Comparison of ENCODE assay signal across 30 cellular contexts in genomic region chr14:21995332-21995731, GRCh38.
"Had no signal": no experiment of that assay in that cellular context is flagged by ENCODE, and none has a peak within 500 bp of the region (broad histone marks: within the 10 kb centered on the region; RNA-seq: fewer than 3 reads in every experiment).

No MANE protein-coding gene starts in this region.

- H3K36me3 Mint-ChIP-seq: natural killer cell treated with Interleukin-12 subunit alpha and Interleukin-12 subunit beta and Interleukin-15 and Interleukin-18, amount 100 ng/mL, for 72 hours had no signal

- H3K27ac ChIP-seq: adrenal gland, body of pancreas, colonic mucosa, gastrocnemius medialis, left lung, lower lobe of right lung, right atrium auricular region, suprapubic skin, tibial artery, upper lobe of right lung, VCaP had no signal

- H3K4me3 Mint-ChIP-seq: natural killer cell treated with Interleukin-12 subunit alpha and Interleukin-12 subunit beta and Interleukin-15 and Interleukin-18, amount 100 ng/mL, for 72 hours had no signal

- H3K4me1 ChIP-seq: adrenal gland, body of pancreas, colonic mucosa, gastrocnemius medialis, left lung, lower lobe of right lung, right atrium auricular region, suprapubic skin, tibial artery, upper lobe of right lung had no signal

- H3K27me3 ChIP-seq: adrenal gland, body of pancreas, colonic mucosa, gastrocnemius medialis, left lung, right atrium auricular region, suprapubic skin, tibial artery had no signal

- H3K27ac Mint-ChIP-seq: natural killer cell treated with Interleukin-12 subunit alpha and Interleukin-12 subunit beta and Interleukin-15 and Interleukin-18, amount 100 ng/mL, for 72 hours had no signal

- DNase-seq: activated CD8-positive, alpha-beta memory T cell treated with anti-CD3 and anti-CD28 coated beads for 24 hours; activated CD8-positive, alpha-beta memory T cell treated with anti-CD3 and anti-CD28 coated beads, Interleukin-2, amount 50 U/mL, for 48 hours; activated effector memory CD4-positive, alpha-beta T cell treated with anti-CD3 and anti-CD28 coated beads, Interleukin-2, amount 50 U/mL, for 16 hours; adrenal gland; aorta; body of pancreas; cerebellar nuclear complex; colonic mucosa; effector CD8-positive, alpha-beta T cell; erythroblast; gastrocnemius medialis; glutamatergic neuron; left lung; lower lobe of right lung; mesenchymal stem cell; stimulated activated CD4-positive, alpha-beta T cell treated with anti-CD3 and anti-CD28 coated beads, Interleukin-15, amount 100 ng/mL, for 24 hours; stimulated activated CD4-positive, alpha-beta T cell treated with anti-CD3 and anti-CD28 coated beads, Interleukin-2, amount 100 ng/mL, for 24 hours; stimulated activated naive CD4-positive, alpha-beta T cell; T-helper 1 cell; T-helper 9 cell; tibial artery; upper lobe of right lung had no signal

- H3K9me3 Mint-ChIP-seq: activated naive CD4-positive, alpha-beta T cell treated with anti-CD3 and anti-CD28 coated beads, Interleukin-2, amount 50 U/mL, for 72 hours; natural killer cell treated with Interleukin-12 subunit alpha and Interleukin-12 subunit beta and Interleukin-15 and Interleukin-18, amount 100 ng/mL, for 72 hours had no signal

- H3K9me3 ChIP-seq: adrenal gland, body of pancreas, colonic mucosa, gastrocnemius medialis, left lung, lower lobe of right lung, right atrium auricular region, suprapubic skin, tibial artery, upper lobe of right lung had no signal

- H3K36me3 ChIP-seq: adrenal gland, colonic mucosa, gastrocnemius medialis, left lung, lower lobe of right lung, right atrium auricular region, suprapubic skin, tibial artery, upper lobe of right lung had no signal

- ATAC-seq: activated naive CD4-positive, alpha-beta T cell treated with anti-CD3 and anti-CD28 coated beads, Interleukin-2, amount 50 U/mL, for 72 hours; body of pancreas; gastrocnemius medialis; left lung; lower lobe of right lung; natural killer cell treated with Interleukin-12 subunit alpha and Interleukin-12 subunit beta and Interleukin-15 and Interleukin-18, amount 100 ng/mL, for 72 hours; upper lobe of right lung had no signal

- FAIRE-seq: endometrium, islet of Langerhans, TTC549 had no signal

- H3K4me3 ChIP-seq: adrenal gland, body of pancreas, colonic mucosa, gastrocnemius medialis, left lung, lower lobe of right lung, right atrium auricular region, suprapubic skin, tibial artery, upper lobe of right lung had no signal
